ENCODE assay signal across 9 cellular contexts in genomic region chr3:116739678-116740077, GRCh38. TPM values are rescaled to one million over a fixed set of nuclear protein-coding genes. Genes with fewer than 3 reads are reported as not detected.
"Had no signal": no experiment of that assay in that cellular context is flagged by ENCODE, and none has a peak within 500 bp of the region (broad histone marks: within the 10 kb centered on the region; RNA-seq: fewer than 3 reads in every experiment).

No MANE protein-coding gene starts in this region.

- ATAC-seq: GM12878 had no signal

- DNase-seq: GDM1, GF-D8 had no signal

- FAIRE-seq: G401.6, GM12878, GM12891, GM12892, GM18507, GM19239 had no signal

- H3K4me3 ChIP-seq: GM12878 had no signal

RNA-seq across cellular contexts. Expression of gene TUSC7, which starts 30.1 kb away (rescaled TPM):
- total RNA-seq: G401, GM12878 had no signal
- polyA plus RNA-seq: GM12878 had no signal
